Comparison of ENCODE assay signal across 18 cellular contexts in genomic region chr1:62448221-62448933, GRCh38.
"Had no signal": no experiment of that assay in that cellular context is flagged by ENCODE, and none has a peak within 500 bp of the region (broad histone marks: within the 10 kb centered on the region; RNA-seq: fewer than 3 reads in every experiment).

No MANE protein-coding gene starts in this region.

- H3K27me3 ChIP-seq: ascending aorta, heart right ventricle, suprapubic skin, transverse colon had no signal

- ATAC-seq: esophagus mucosa, heart right ventricle, left ventricle myocardium superior had no signal

- H3K27me3 Mint-ChIP-seq: naive B cell; progenitor cell of endocrine pancreas; stimulated activated naive CD8-positive, alpha-beta T cell treated with anti-CD3 and anti-CD28 coated beads, Interleukin-15, Interleukin-2, amounts not matched to agents 100 ng/mL and 50 ng/mL, for 24 hours had no signal

- H3K27ac Mint-ChIP-seq: activated naive CD4-positive, alpha-beta T cell treated with anti-CD3 and anti-CD28 coated beads for 36 hours; activated T-helper 2 cell treated with anti-CD3 and anti-CD28 coated beads, Interferon-gamma antibody, Interleukin-2, Interleukin-4, amounts not matched to agents 10 μg/mL and 5 μg/mL and 100 μg/mL, durations not matched to agents 14 hours and 24 hours and 36 hours; naive B cell; progenitor cell of endocrine pancreas; stimulated activated naive CD8-positive, alpha-beta T cell treated with anti-CD3 and anti-CD28 coated beads, Interleukin-15, Interleukin-2, amounts not matched to agents 100 ng/mL and 50 ng/mL, for 24 hours had no signal

- H3K4me3 ChIP-seq: ascending aorta, heart right ventricle, suprapubic skin, transverse colon had no signal

- DNase-seq: activated naive CD4-positive, alpha-beta T cell treated with anti-CD3 and anti-CD28 coated beads for 36 hours; cerebellar nuclear complex; cortex of kidney; effector CD4-positive, alpha-beta T cell; heart right ventricle; left ventricle myocardium superior; naive B cell; SK-N-SH; stimulated activated CD4-positive, alpha-beta T cell treated with anti-CD3 and anti-CD28 coated beads, Interleukin-2, amount 100 ng/mL, for 24 hours; T-helper 9 cell; transverse colon had no signal

- H3K9me3 Mint-ChIP-seq: activated naive CD4-positive, alpha-beta T cell treated with anti-CD3 and anti-CD28 coated beads for 36 hours; activated T-helper 2 cell treated with anti-CD3 and anti-CD28 coated beads, Interferon-gamma antibody, Interleukin-2, Interleukin-4, amounts not matched to agents 10 μg/mL and 5 μg/mL and 100 μg/mL, durations not matched to agents 14 hours and 24 hours and 36 hours; naive B cell; neural crest cell; stimulated activated naive CD8-positive, alpha-beta T cell treated with anti-CD3 and anti-CD28 coated beads, Interleukin-15, Interleukin-2, amounts not matched to agents 100 ng/mL and 50 ng/mL, for 24 hours had no signal

- H3K4me3 Mint-ChIP-seq: activated naive CD4-positive, alpha-beta T cell treated with anti-CD3 and anti-CD28 coated beads for 36 hours; naive B cell; neural crest cell; stimulated activated naive CD8-positive, alpha-beta T cell treated with anti-CD3 and anti-CD28 coated beads, Interleukin-15, Interleukin-2, amounts not matched to agents 100 ng/mL and 50 ng/mL, for 24 hours had no signal

- H3K4me1 ChIP-seq: ascending aorta, suprapubic skin, transverse colon had no signal

- H3K9me3 ChIP-seq: ascending aorta, heart right ventricle, SK-N-SH, suprapubic skin, transverse colon had no signal

- H3K27ac ChIP-seq: ascending aorta, heart right ventricle, suprapubic skin, transverse colon had no signal

- H3K4me1 Mint-ChIP-seq: neural crest cell had no signal
